Comparison of ENCODE assay signal across 9 cellular contexts in the genomic region with DNA sequence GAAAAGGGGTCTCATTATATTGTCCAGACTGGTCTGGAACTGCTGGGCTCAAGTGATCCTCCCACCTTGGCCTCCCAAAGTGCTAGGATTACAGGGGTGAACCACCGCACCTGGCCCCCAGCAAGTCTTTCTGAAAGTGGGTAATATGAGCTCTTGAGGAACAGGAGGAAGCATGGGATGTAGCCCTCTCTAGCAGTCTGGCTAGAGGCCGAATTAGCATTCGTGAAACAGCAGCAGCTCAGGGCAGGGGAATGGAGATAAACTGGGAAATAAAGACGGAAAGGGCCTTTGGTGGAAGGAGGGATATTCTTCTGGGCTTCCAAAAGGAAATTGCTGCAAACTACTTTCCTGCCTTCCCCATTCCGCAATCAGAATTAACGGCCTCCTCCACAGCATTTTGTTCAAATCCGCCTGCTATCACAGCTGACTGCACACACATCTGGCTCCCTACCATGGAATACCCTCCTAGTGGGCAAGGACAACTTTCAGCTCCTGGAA. TPM values are rescaled to one million over a fixed set of nuclear protein-coding genes. Genes with fewer than 3 reads are reported as not detected.
A peak's percentile ranks its signal among the peaks of the same experiment; 100 is the strongest.
DNase-seq lines count a peak whose midpoint lies in the region; ATAC-seq, FAIRE-seq and TF ChIP-seq lines count a peak whose summit lies in the region.
"Had no signal": no experiment of that assay in that cellular context is flagged by ENCODE, and none has a peak within 500 bp of the region (broad histone marks: within the 10 kb centered on the region; RNA-seq: fewer than 3 reads in every experiment).

No MANE protein-coding gene starts in this region.

- no peak overlapping the region for H3K23ac ChIP-seq in mesenchymal stem cell (ENCODE audit: low read length in 2 of 2)

- FAIRE-seq in GM12878 (lab: Jason Lieb, UNC): no peak

- H3K4ac ChIP-seq in mesenchymal stem cell (ENCODE audit: low read depth in 1 of 2, low read length in 2 of 2): no peak overlapping the region

- H3K27me3 ChIP-seq in BE2C (no peaks in the 10 kb centered on the region), DND-41 (ENCODE audit: insufficient read depth, low read length, poor library complexity) (no peaks in the 10 kb centered on the region), GM12878 (replicated peaks in 1 of 2; ENCODE audit: control insufficient read depth in 2 of 2, insufficient read depth in 2 of 2, low read length in 1 of 2) (no peaks in the 10 kb centered on the region), mesenchymal stem cell (ENCODE audit: control insufficient read depth in 1 of 2, insufficient read depth in 1 of 2, low read length in 2 of 2) (no peaks in the 10 kb centered on the region)
- H3K27me3 ChIP-seq: ovary had no signal

- H2BK120ac ChIP-seq in mesenchymal stem cell (ENCODE audit: low read depth, low read length): no peak overlapping the region

- TF ChIP-seq RAD21 in GM12878 (IDR thresholded peaks at IDR 0.05; ENCODE audit: insufficient read depth, low read depth, low read length): no peak

- no peak overlapping the region for H3K27ac Mint-ChIP-seq in progenitor cell of endocrine pancreas

- no peak overlapping the region for H4K91ac ChIP-seq in mesenchymal stem cell (ENCODE audit: low read length)

- H2AFZ ChIP-seq in DND-41 (ENCODE audit: low read depth, low read length) (no peak overlapping the region), GM12878 (ENCODE audit: control insufficient read depth, low read depth, low read length) (no peak overlapping the region), mesenchymal stem cell (ENCODE audit: low read depth, low read length) (no peak overlapping the region)

- CTCF ChIA-PET in GM12878 (lab: Yijun Ruan, JAX): interaction anchor here (0.6 kb wide), 1 partner anchor 375 kb away, joined by 4 read pairs; no protein-coding TSS in a partner anchor

- DNase-seq in BE2C (no peak), DND-41 (no peak), GM12878 (ENCODE audit: low read depth, low spot score) (no peak), mesenchymal stem cell (no peak), 8988T (no peak), progenitor cell of endocrine pancreas (ENCODE audit: low spot score, unreplicated experiment) (no peak)
- DNase-seq: ovary had no signal

- BruUV-seq in GM12878 (replicated peaks; lab: Mats Ljungman, UMichigan): TSS peak; percentile 27

- H3K27ac ChIP-seq in DND-41 (ENCODE audit: low read length) (no peak overlapping the region), GM12878 (ENCODE audit: control insufficient read depth, insufficient read depth) (no peak overlapping the region), mesenchymal stem cell (ENCODE audit: low read length, poor library complexity, severe bottlenecking) (peak overlapping the region; percentile 27)

- H4K20me1 ChIP-seq in DND-41 (ENCODE audit: insufficient read depth, low read length) (peaks cover 40% of the 10 kb centered on the region), GM12878 (ENCODE audit: control insufficient read depth, insufficient read depth) (no peaks in the 10 kb centered on the region)

- no peak overlapping the region for H3K14ac ChIP-seq in mesenchymal stem cell (ENCODE audit: low read length in 2 of 2)

- H3K79me2 ChIP-seq in DND-41 (ENCODE audit: insufficient read depth, low read length) (peaks cover 61% of the 10 kb centered on the region), GM12878 (ENCODE audit: control insufficient read depth, insufficient read depth, low read length) (peaks cover 18% of the 10 kb centered on the region)

- SMC1A ChIA-PET in GM12878 (lab: Charles Lee; ENCODE audit: uncharacterized antibody, unreplicated experiment): interaction anchor here (1.2 kb wide), 1 partner anchor 96 kb away, joined by 4 read pairs; no protein-coding TSS in a partner anchor

- H3K79me1 ChIP-seq in mesenchymal stem cell (replicated peaks; ENCODE audit: low read length, poor library complexity, severe bottlenecking): no peaks in the 10 kb centered on the region

- 65% methylated on average over 7 of the region's 7 CpGs for WGBS in GM12878 (ENCODE audit: insufficient coverage, insufficient replicate concordance, low lambda C conversion rate, missing lambda C conversion rate)
- WGBS in mesenchymal stem cell: 88% methylated on average over 7 of the region's 7 CpGs

- intact Hi-C loops in GM12878 (cut with micrococcal nuclease; ENCODE audit: unreplicated experiment): no loop called here

- H3K9me3 ChIP-seq in BE2C (no peaks in the 10 kb centered on the region), DND-41 (ENCODE audit: insufficient read depth, low read length, severe bottlenecking) (no peaks in the 10 kb centered on the region), GM12878 (replicated peaks; ENCODE audit: control insufficient read depth, insufficient read depth, low read length) (no peaks in the 10 kb centered on the region; the same call in 1 of the 3 replicates), mesenchymal stem cell (ENCODE audit: control insufficient read depth, low read length) (no peaks in the 10 kb centered on the region)
- H3K9me3 ChIP-seq: ovary had no signal

- no peak overlapping the region for H2BK5ac ChIP-seq in mesenchymal stem cell (ENCODE audit: low read depth, low read length, poor library complexity, severe bottlenecking)

- H4K8ac ChIP-seq in mesenchymal stem cell (ENCODE audit: low read length): no peak overlapping the region

- no peak overlapping the region for H3K18ac ChIP-seq in mesenchymal stem cell (ENCODE audit: low read depth in 1 of 2, low read length in 2 of 2)

- peak overlapping the region; percentile 69 for H3K4me2 ChIP-seq in DND-41 (ENCODE audit: insufficient read depth, low read length)
- H3K4me2 ChIP-seq in GM12878 (ENCODE audit: control insufficient read depth, insufficient read depth): no peak overlapping the region
- H3K4me2 ChIP-seq in mesenchymal stem cell (ENCODE audit: low read length, poor library complexity, severe bottlenecking): no peak overlapping the region

- peaks cover 2% of the 10 kb centered on the region for H3K36me3 Mint-ChIP-seq in progenitor cell of endocrine pancreas (ENCODE audit: insufficient read depth)

- TF ChIP-seq CTCF in BE2C (IDR thresholded peaks at IDR 0.05; ENCODE audit: low read depth, low read length) (0 out of 2 replicates have a peak, but pooled peaks have one; percentile 7), DND-41 (IDR thresholded peaks at IDR 0.05; ENCODE audit: borderline replicate concordance, extremely low read depth, low read length, poor library complexity, severe bottlenecking) (no peak), GM12878 (IDR thresholded peaks at IDR 0.05 in 2 of 3, conservative IDR thresholded peaks at IDR 0.05 in 1 of 3; ENCODE audit: control insufficient read depth in 2 of 3, extremely low read depth in 1 of 3, insufficient read depth in 1 of 3, low read depth in 3 of 3, low read length in 3 of 3) (no peak), progenitor cell of endocrine pancreas (IDR thresholded peaks at IDR 0.05; ENCODE audit: unreplicated experiment) (no peak)

- TF ChIP-seq POLR2A in GM12878 (IDR thresholded peaks at IDR 0.05; ENCODE audit: low read depth, low read length): no peak

- H3K4me1 Mint-ChIP-seq in progenitor cell of endocrine pancreas (ENCODE audit: low read depth): peaks cover 5% of the 10 kb centered on the region

- no peak overlapping the region for H3K4me3 Mint-ChIP-seq in progenitor cell of endocrine pancreas (ENCODE audit: low read depth)

- in situ Hi-C loops in GM12878 (cut with MboI): no loop called here

- POLR2A ChIA-PET in GM12878 (lab: Charles Lee): no interaction called here

- H2AK5ac ChIP-seq in mesenchymal stem cell (ENCODE audit: low read length, severe bottlenecking): no peak overlapping the region

- H2BK15ac ChIP-seq in mesenchymal stem cell (ENCODE audit: low read depth, poor library complexity, severe bottlenecking): peak overlapping the region; percentile 2

- peaks cover 17% of the 10 kb centered on the region for H3K4me1 ChIP-seq in BE2C
- peaks cover 21% of the 10 kb centered on the region for H3K4me1 ChIP-seq in DND-41 (ENCODE audit: insufficient read depth, low read length)
- peaks cover 11% of the 10 kb centered on the region for H3K4me1 ChIP-seq in GM12878 (ENCODE audit: control insufficient read depth, insufficient read depth, low read length)
- peaks cover 31% of the 10 kb centered on the region for H3K4me1 ChIP-seq in mesenchymal stem cell (ENCODE audit: control insufficient read depth, insufficient read depth, low read depth, low read length)

- no peak overlapping the region for H2BK12ac ChIP-seq in mesenchymal stem cell (ENCODE audit: low read length in 2 of 2)

- no peaks in the 10 kb centered on the region for H3K36me3 ChIP-seq in BE2C
- H3K36me3 ChIP-seq in DND-41 (ENCODE audit: insufficient read depth, low read length): no peaks in the 10 kb centered on the region
- peaks cover 0 to 2% of the 10 kb centered on the region in 2 experiments; a peak in 2 of 4 replicates for H3K36me3 ChIP-seq in GM12878 (ENCODE audit: control insufficient read depth in 2 of 2, insufficient read depth in 2 of 2, low read length in 1 of 2)
- peaks cover 0 to 17% of the 10 kb centered on the region in 2 experiments for H3K36me3 ChIP-seq in mesenchymal stem cell (ENCODE audit: control insufficient read depth in 1 of 2, insufficient read depth in 2 of 2, low read depth in 1 of 2, low read length in 2 of 2)
- H3K36me3 ChIP-seq: ovary had no signal

- H3K4me3 ChIP-seq in BE2C (ENCODE audit: low read depth, low read length): peak overlapping the region; percentile 37
- peak overlapping the region in 1 of 2 experiments; percentile 48; a peak in 2 of 4 replicates for H3K4me3 ChIP-seq in DND-41 (ENCODE audit: low read depth in 1 of 2, low read length in 2 of 2)
- no peak overlapping the region for H3K4me3 ChIP-seq in GM12878
- H3K4me3 ChIP-seq in mesenchymal stem cell (ENCODE audit: insufficient read depth in 1 of 2, low read depth in 1 of 2, low read length in 2 of 2): peak overlapping the region in 1 of 2 experiments; percentile 72
- H3K4me3 ChIP-seq: ovary had no signal

- no peak for TF ChIP-seq EP300 in GM12878 (IDR thresholded peaks at IDR 0.05; ENCODE audit: borderline replicate concordance in 1 of 2, control insufficient read depth in 1 of 2, low read depth in 2 of 2, low read length in 2 of 2)

- no peak for ATAC-seq in DND-41 (ENCODE audit: insufficient read depth, low read depth)
- no peak for ATAC-seq in GM12878
- ATAC-seq in GM21786 (IDR thresholded peaks at IDR 0.05; ENCODE audit: unreplicated experiment): no peak
- no peak for ATAC-seq in GM18498 (IDR thresholded peaks at IDR 0.05; ENCODE audit: unreplicated experiment)

- no peaks in the 10 kb centered on the region for H3K9me3 Mint-ChIP-seq in progenitor cell of endocrine pancreas (ENCODE audit: low read depth)

- RAD21 ChIA-PET in GM12878 (lab: Charles Lee; ENCODE audit: unreplicated experiment): no interaction called here

- no peaks in the 10 kb centered on the region for H3K27me3 Mint-ChIP-seq in progenitor cell of endocrine pancreas

- H3K9ac ChIP-seq in DND-41 (ENCODE audit: low read depth, low read length): peak overlapping the region; percentile 5; the same call in 1 of the 2 replicates
- H3K9ac ChIP-seq in GM12878 (ENCODE audit: control insufficient read depth, insufficient read depth, low read length): no peak overlapping the region
- peak overlapping the region; percentile 48 for H3K9ac ChIP-seq in mesenchymal stem cell (ENCODE audit: low read length)

RNA-seq across cellular contexts. Expression of gene MICAL3, which starts 44.3 kb away (rescaled TPM):
- polyA plus RNA-seq in BE2C (2012; ENCODE audit: insufficient read depth, insufficient read length, low read depth): 34.3 TPM
- total RNA-seq in GM12878 (2013; cell fraction: nucleolus; rRNA removed): 350 and 390 TPM in 2 replicates
- total RNA-seq in GM12878 (2014; rRNA removed) (24.1 and 26.8 TPM in 2 replicates), GM12878 (2014; rRNA removed; fragmentation: Illumina TruSeq; extraction: Trizol) (27.0 and 30.5 TPM in 2 replicates), GM12878 (2021) (88.1 and 92.2 TPM in 2 replicates), progenitor cell of endocrine pancreas (54.8 and 59.9 TPM in 2 replicates)
- polyA plus RNA-seq in GM12878 (2011; ENCODE audit: low read depth): 10.0 TPM
- polyA plus RNA-seq in GM12878 (2011; rRNA removed) (12.6 and 21.2 TPM in 2 replicates), GM12878 (2014; fragmentation: Illumina TruSeq; extraction: Trizol) (44.7 and 57.4 TPM in 2 replicates), GM12878 (2014; fragmentation: Nextera tagmentation; extraction: Ambion mirVana) (1 to 10 TPM; 2.6 to 3.3 TPM), GM12878 (2014; rRNA removed) (30.8 and 36.1 TPM in 2 replicates), GM12878 (2016; fragmentation: Nextera tagmentation; extraction: Ambion mirVana) (10 to 100 TPM; 11.0 to 16.4 TPM)
- 10.7 and 12.7 TPM in 2 replicates for polyA plus RNA-seq in GM12878 (2011; cell fraction: cytosol; rRNA removed)
- polyA plus RNA-seq in GM12878 (2011; cell fraction: nucleus; rRNA removed): 68.4 and 143 TPM in 2 replicates
- 17.8 and 21.9 TPM in 2 replicates for polyA plus RNA-seq in GM12878 (2012)
- 47.1 and 52.2 TPM in 2 replicates for polyA minus RNA-seq in GM12878 (2011; rRNA and poly(A)+ RNA removed)
- 18.7 and 21.0 TPM in 2 replicates for polyA minus RNA-seq in GM12878 (2011; cell fraction: cytosol; rRNA and poly(A)+ RNA removed)
- 46.8 and 73.0 TPM in 2 replicates for polyA minus RNA-seq in GM12878 (2011; cell fraction: nucleus; rRNA and poly(A)+ RNA removed)
- polyA plus RNA-seq in mesenchymal stem cell (2013, experiment 1 of 2): 8.3 TPM
- polyA plus RNA-seq in mesenchymal stem cell (2013, experiment 2 of 2): 6.7 TPM
